16 cellular contexts compared by ENCODE assay signal in genomic region chr10:19245889-19246841, GRCh38.
"Had no signal": no experiment of that assay in that cellular context is flagged by ENCODE, and none has a peak within 500 bp of the region (broad histone marks: within the 10 kb centered on the region; RNA-seq: fewer than 3 reads in every experiment).

No MANE protein-coding gene starts in this region.

- DNase-seq: activated CD4-positive, alpha-beta memory T cell treated with anti-CD3 and anti-CD28 coated beads, Interleukin-2, amount 10 ng/mL, durations not matched to agents 7 days and 5 days; activated CD4-positive, alpha-beta T cell treated with anti-CD3 and anti-CD28 coated beads for 36 hours; activated effector memory CD4-positive, alpha-beta T cell treated with anti-CD3 and anti-CD28 coated beads, Interleukin-2, amount 50 U/mL, for 16 hours; activated T-cell treated with anti-CD3 and anti-CD28 coated beads, Interleukin-2, amount 50 U/mL, for 48 hours; brain microvascular endothelial cell; effector memory CD8-positive, alpha-beta T cell; heart right ventricle; left lung; mesenchymal stem cell; right cardiac atrium; stimulated activated CD4-positive, alpha-beta T cell treated with anti-CD3 and anti-CD28 coated beads, Interleukin-4, amount 100 ng/mL, for 4 hours; stimulated activated CD8-positive, alpha-beta memory T cell treated with anti-CD3 and anti-CD28 coated beads, Interleukin-4, amount 100 ng/mL, for 48 hours; stimulated activated naive CD4-positive, alpha-beta T cell treated with Interleukin-2 at 50 U/mL for 16 hours; transverse colon had no signal

- ATAC-seq: activated CD4-positive, alpha-beta T cell treated with anti-CD3 and anti-CD28 coated beads for 36 hours; activated naive CD4-positive, alpha-beta T cell treated with anti-CD3 and anti-CD28 coated beads, Interleukin-2, amount 50 U/mL, for 72 hours; effector memory CD8-positive, alpha-beta T cell; gastroesophageal sphincter; heart right ventricle; left lung; right cardiac atrium had no signal
